Comparison of ENCODE assay signal across 19 cellular contexts in genomic region chr4:1960170-1960825, GRCh38. TPM values are rescaled to one million over a fixed set of nuclear protein-coding genes. Genes with fewer than 3 reads are reported as not detected.
A peak's percentile ranks its signal among the peaks of the same experiment; 100 is the strongest.
DNase-seq lines count a peak whose midpoint lies in the region; ATAC-seq and TF ChIP-seq lines count a peak whose summit lies in the region.
"Had no signal": no experiment of that assay in that cellular context is flagged by ENCODE, and none has a peak within 500 bp of the region (broad histone marks: within the 10 kb centered on the region; RNA-seq: fewer than 3 reads in every experiment).

No MANE protein-coding gene starts in this region.

- no peak overlapping the region for H3K27ac ChIP-seq in coronary artery
- H3K27ac ChIP-seq: KMS-11, spleen had no signal

- no peak overlapping the region for H3K4me3 ChIP-seq in AG10803 (ENCODE audit: low read length)
- no peak overlapping the region for H3K4me3 ChIP-seq in epithelial cell of esophagus (ENCODE audit: low read length)
- no peak overlapping the region for H3K4me3 ChIP-seq in coronary artery
- H3K4me3 ChIP-seq: spleen had no signal

- TF ChIP-seq CTCF in AG10803 (conservative IDR thresholded peaks at IDR 0.05; ENCODE audit: low read length) = no peak
- no peak for TF ChIP-seq CTCF in epithelial cell of esophagus (IDR thresholded peaks at IDR 0.05; ENCODE audit: insufficient read depth, low read depth, low read length, missing control alignments)
- TF ChIP-seq CTCF in coronary artery (IDR thresholded peaks at IDR 0.05) = no peak

- peak; percentile 54 for ATAC-seq in left lobe of liver
- no peak for ATAC-seq in stimulated activated naive CD8-positive, alpha-beta T cell treated with anti-CD3 and anti-CD28 coated beads, Interleukin-15, Interleukin-2, amounts not matched to agents 100 U/mL and 50 U/mL, for 24 hours

- peak; percentile 41 for DNase-seq in AG10803 (ENCODE audit: low read depth)
- peak; percentile 7 for DNase-seq in NCI-H226
- peak; percentile 32 for DNase-seq in epithelial cell of esophagus (ENCODE audit: low read depth)
- DNase-seq in left lobe of liver (ENCODE audit: low spot score) = no peak
- DNase-seq in coronary artery (ENCODE audit: low spot score) = no peak
- no peak for DNase-seq in stimulated activated naive CD8-positive, alpha-beta T cell treated with anti-CD3 and anti-CD28 coated beads, Interleukin-15, Interleukin-2, amounts not matched to agents 100 U/mL and 50 U/mL, for 24 hours
- DNase-seq in activated T-cell treated with anti-CD3 and anti-CD28 coated beads, Interleukin-2, amount 50 U/mL, for 48 hours = no peak
- no peak for DNase-seq in effector CD4-positive, alpha-beta T cell
- DNase-seq: activated CD4-positive, alpha-beta T cell treated with anti-CD3 and anti-CD28 coated beads for 1 hour; activated CD8-positive, alpha-beta memory T cell treated with anti-CD3 and anti-CD28 coated beads for 24 hours; CD8-positive, alpha-beta memory T cell; hypothalamus; kidney glomerular epithelial cell; mesendoderm; MV-4-11; NCI-H187; spleen; stimulated activated CD8-positive, alpha-beta memory T cell treated with anti-CD3 and anti-CD28 coated beads, Interleukin-4, amount 100 ng/mL, for 48 hours had no signal

RNA-seq across cellular contexts. Expression of gene NELFA, which starts 48.5 kb away (rescaled TPM):
- 11.2 TPM for total RNA-seq in left lobe of liver

Comparison
In these comparisons a context has a peak if more than half of its experiments do, and no peak if none do; other contexts are left out.
1. DNase-seq: peak in AG10803 (single experiment), NCI-H226 (single experiment) and epithelial cell of esophagus (single experiment); none in left lobe of liver (single experiment), coronary artery (single experiment), stimulated activated naive CD8-positive, alpha-beta T cell treated with anti-CD3 and anti-CD28 coated beads, Interleukin-15, Interleukin-2, amounts not matched to agents 100 U/mL and 50 U/mL, for 24 hours (single experiment), activated T-cell treated with anti-CD3 and anti-CD28 coated beads, Interleukin-2, amount 50 U/mL, for 48 hours (0 of 2) and effector CD4-positive, alpha-beta T cell (single experiment).